1 cellular context compared by ENCODE assay signal in the genomic region with DNA sequence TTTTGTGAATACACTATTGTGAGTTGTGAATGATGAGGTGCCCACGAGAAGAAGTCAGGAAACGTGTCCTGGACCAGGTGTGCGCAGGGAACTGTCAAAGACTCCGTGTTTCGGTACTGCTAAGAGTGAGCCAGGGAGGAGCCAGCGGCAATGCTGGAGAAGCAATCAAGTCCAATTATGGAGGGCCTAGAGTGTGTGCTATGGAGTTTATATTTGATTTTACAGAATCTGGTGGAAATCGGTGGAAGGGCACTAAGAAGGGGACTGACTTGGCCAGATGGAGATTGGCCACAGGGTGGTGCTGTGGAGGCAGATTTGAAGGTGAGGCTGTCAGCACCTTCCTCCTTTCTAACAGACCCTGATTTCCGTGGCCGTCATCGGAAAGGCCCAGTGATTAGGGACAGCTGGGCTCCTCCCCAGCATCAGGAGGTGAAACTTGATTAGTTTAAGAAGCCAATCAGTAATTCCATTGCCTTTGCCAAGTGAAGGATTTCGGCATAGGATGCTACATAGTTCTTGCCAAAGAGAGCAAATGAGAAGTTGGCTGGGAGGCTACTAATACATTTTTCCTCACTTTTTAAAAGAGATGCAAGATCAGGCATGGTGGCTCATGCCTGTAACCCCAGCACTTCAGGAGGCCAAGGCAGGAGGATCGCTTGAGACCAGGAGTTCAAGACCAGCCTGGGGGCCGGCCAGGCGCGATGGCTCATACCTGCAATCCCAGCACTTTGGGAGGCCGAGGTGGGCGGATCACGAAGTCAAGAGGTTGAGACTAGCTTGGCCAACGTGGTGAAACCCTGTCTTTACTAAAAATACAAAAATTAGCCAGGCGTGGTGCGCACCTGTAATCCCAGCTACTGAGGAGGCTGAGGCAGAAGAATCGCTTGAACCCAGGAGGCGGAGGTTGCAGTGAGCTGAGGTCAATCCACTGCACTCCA.
A peak's percentile ranks its signal among the peaks of the same experiment; 100 is the strongest.
TF ChIP-seq lines count a peak whose summit lies in the region.

No MANE protein-coding gene starts in this region.

TF ChIP-seq in K562, 482 proteins besides CTCF, POLR2A, EP300 and RAD21 (continues in another document):
- TF ChIP-seq ZNF764 (CRISPR knock-in tag; IDR thresholded peaks at IDR 0.05; ENCODE audit: low read depth) (no peak), SIN3B (IDR thresholded peaks at IDR 0.05; ENCODE audit: low read depth) (no peak), RB1 (IDR thresholded peaks at IDR 0.05; ENCODE audit: low read depth) (peak; percentile 67), ZNF121 (CRISPR knock-in tag; conservative IDR thresholded peaks at IDR 0.05) (no peak), USF2 (CRISPR knock-in tag; IDR thresholded peaks at IDR 0.05) (no peak), RUNX1 (IDR thresholded peaks at IDR 0.05; ENCODE audit: low read depth) (no peak), KHSRP (IDR thresholded peaks at IDR 0.05) (no peak), ZNF444 (CRISPR knock-in tag; IDR thresholded peaks at IDR 0.05) (no peak), ZNF57 (CRISPR knock-in tag; IDR thresholded peaks at IDR 0.05) (no peak), FOXP4 (CRISPR knock-in tag; IDR thresholded peaks at IDR 0.05; ENCODE audit: borderline replicate concordance) (no peak), KDM1A (IDR thresholded peaks at IDR 0.05) (peak; percentile 91 to 94), CHD1 (IDR thresholded peaks at IDR 0.05; ENCODE audit: low read length) (no peak), SMARCA4 (IDR thresholded peaks at IDR 0.05) (0 out of 2 replicates have a peak, but pooled peaks have one; percentile 32), ZNF239 (CRISPR knock-in tag; IDR thresholded peaks at IDR 0.05) (no peak), ZNF589 (CRISPR knock-in tag; IDR thresholded peaks at IDR 0.05; ENCODE audit: low read depth) (no peak), ILF3 (IDR thresholded peaks at IDR 0.05; ENCODE audit: borderline replicate concordance) (no peak), ARID2 (IDR thresholded peaks at IDR 0.05) (no peak), CHAMP1 (IDR thresholded peaks at IDR 0.05) (no peak), CBFA2T2 (conservative IDR thresholded peaks at IDR 0.05) (peak; percentile 43; the same call in 1 of the 2 replicates), TAF7 (tag; IDR thresholded peaks at IDR 0.05) (no peak), HNRNPLL (IDR thresholded peaks at IDR 0.05; ENCODE audit: low read depth, low read length, poor library complexity, severe bottlenecking) (no peak), BRD9 (IDR thresholded peaks at IDR 0.05; ENCODE audit: low read depth, partially characterized antibody) (no peak), NFRKB (IDR thresholded peaks at IDR 0.05; ENCODE audit: low read depth) (no peak), KDM5B (IDR thresholded peaks at IDR 0.05; ENCODE audit: insufficient replicate concordance, low read depth, low read length) (no peak), POLR2AphosphoS2 (IDR thresholded peaks at IDR 0.05; ENCODE audit: low read length) (no peak), FUS (optimal IDR thresholded peaks at IDR 0.05; ENCODE audit: low read depth, low read length) (no peak), PML (IDR thresholded peaks at IDR 0.05; ENCODE audit: low read length) (no peak), SRF (CRISPR knock-in tag; IDR thresholded peaks at IDR 0.05) (no peak)
- TF ChIP-seq, protein P1, sequence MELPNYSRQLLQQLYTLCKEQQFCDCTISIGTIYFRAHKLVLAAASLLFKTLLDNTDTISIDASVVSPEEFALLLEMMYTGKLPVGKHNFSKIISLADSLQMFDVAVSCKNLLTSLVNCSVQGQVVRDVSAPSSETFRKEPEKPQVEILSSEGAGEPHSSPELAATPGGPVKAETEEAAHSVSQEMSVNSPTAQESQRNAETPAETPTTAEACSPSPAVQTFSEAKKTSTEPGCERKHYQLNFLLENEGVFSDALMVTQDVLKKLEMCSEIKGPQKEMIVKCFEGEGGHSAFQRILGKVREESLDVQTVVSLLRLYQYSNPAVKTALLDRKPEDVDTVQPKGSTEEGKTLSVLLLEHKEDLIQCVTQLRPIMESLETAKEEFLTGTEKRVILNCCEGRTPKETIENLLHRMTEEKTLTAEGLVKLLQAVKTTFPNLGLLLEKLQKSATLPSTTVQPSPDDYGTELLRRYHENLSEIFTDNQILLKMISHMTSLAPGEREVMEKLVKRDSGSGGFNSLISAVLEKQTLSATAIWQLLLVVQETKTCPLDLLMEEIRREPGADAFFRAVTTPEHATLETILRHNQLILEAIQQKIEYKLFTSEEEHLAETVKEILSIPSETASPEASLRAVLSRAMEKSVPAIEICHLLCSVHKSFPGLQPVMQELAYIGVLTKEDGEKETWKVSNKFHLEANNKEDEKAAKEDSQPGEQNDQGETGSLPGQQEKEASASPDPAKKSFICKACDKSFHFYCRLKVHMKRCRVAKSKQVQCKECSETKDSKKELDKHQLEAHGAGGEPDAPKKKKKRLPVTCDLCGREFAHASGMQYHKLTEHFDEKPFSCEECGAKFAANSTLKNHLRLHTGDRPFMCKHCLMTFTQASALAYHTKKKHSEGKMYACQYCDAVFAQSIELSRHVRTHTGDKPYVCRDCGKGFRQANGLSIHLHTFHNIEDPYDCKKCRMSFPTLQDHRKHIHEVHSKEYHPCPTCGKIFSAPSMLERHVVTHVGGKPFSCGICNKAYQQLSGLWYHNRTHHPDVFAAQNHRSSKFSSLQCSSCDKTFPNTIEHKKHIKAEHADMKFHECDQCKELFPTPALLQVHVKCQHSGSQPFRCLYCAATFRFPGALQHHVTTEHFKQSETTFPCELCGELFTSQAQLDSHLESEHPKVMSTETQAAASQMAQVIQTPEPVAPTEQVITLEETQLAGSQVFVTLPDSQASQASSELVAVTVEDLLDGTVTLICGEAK (IDR thresholded peaks at IDR 0.05), result no peak
- TF ChIP-seq, protein P1 (CRISPR knock-in tag; IDR thresholded peaks at IDR 0.05), result no peak
- TF ChIP-seq, protein P2, sequence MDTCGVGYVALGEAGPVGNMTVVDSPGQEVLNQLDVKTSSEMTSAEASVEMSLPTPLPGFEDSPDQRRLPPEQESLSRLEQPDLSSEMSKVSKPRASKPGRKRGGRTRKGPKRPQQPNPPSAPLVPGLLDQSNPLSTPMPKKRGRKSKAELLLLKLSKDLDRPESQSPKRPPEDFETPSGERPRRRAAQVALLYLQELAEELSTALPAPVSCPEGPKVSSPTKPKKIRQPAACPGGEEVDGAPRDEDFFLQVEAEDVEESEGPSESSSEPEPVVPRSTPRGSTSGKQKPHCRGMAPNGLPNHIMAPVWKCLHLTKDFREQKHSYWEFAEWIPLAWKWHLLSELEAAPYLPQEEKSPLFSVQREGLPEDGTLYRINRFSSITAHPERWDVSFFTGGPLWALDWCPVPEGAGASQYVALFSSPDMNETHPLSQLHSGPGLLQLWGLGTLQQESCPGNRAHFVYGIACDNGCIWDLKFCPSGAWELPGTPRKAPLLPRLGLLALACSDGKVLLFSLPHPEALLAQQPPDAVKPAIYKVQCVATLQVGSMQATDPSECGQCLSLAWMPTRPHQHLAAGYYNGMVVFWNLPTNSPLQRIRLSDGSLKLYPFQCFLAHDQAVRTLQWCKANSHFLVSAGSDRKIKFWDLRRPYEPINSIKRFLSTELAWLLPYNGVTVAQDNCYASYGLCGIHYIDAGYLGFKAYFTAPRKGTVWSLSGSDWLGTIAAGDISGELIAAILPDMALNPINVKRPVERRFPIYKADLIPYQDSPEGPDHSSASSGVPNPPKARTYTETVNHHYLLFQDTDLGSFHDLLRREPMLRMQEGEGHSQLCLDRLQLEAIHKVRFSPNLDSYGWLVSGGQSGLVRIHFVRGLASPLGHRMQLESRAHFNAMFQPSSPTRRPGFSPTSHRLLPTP (IDR thresholded peaks at IDR 0.05; ENCODE audit: borderline replicate concordance, extremely low read depth, insufficient read length), result no peak
- TF ChIP-seq, protein P3, sequence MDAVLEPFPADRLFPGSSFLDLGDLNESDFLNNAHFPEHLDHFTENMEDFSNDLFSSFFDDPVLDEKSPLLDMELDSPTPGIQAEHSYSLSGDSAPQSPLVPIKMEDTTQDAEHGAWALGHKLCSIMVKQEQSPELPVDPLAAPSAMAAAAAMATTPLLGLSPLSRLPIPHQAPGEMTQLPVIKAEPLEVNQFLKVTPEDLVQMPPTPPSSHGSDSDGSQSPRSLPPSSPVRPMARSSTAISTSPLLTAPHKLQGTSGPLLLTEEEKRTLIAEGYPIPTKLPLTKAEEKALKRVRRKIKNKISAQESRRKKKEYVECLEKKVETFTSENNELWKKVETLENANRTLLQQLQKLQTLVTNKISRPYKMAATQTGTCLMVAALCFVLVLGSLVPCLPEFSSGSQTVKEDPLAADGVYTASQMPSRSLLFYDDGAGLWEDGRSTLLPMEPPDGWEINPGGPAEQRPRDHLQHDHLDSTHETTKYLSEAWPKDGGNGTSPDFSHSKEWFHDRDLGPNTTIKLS (IDR thresholded peaks at IDR 0.05; ENCODE audit: borderline replicate concordance, low read depth), result no peak
- TF ChIP-seq, protein P4, sequence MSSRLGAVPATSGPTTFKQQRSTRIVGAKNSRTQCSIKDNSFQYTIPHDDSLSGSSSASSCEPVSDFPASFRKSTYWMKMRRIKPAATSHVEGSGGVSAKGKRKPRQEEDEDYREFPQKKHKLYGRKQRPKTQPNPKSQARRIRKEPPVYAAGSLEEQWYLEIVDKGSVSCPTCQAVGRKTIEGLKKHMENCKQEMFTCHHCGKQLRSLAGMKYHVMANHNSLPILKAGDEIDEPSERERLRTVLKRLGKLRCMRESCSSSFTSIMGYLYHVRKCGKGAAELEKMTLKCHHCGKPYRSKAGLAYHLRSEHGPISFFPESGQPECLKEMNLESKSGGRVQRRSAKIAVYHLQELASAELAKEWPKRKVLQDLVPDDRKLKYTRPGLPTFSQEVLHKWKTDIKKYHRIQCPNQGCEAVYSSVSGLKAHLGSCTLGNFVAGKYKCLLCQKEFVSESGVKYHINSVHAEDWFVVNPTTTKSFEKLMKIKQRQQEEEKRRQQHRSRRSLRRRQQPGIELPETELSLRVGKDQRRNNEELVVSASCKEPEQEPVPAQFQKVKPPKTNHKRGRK (tag; IDR thresholded peaks at IDR 0.05), result no peak
- TF ChIP-seq, protein P5, sequence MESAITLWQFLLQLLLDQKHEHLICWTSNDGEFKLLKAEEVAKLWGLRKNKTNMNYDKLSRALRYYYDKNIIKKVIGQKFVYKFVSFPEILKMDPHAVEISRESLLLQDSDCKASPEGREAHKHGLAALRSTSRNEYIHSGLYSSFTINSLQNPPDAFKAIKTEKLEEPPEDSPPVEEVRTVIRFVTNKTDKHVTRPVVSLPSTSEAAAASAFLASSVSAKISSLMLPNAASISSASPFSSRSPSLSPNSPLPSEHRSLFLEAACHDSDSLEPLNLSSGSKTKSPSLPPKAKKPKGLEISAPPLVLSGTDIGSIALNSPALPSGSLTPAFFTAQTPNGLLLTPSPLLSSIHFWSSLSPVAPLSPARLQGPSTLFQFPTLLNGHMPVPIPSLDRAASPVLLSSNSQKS (CRISPR knock-in tag; IDR thresholded peaks at IDR 0.05), result no peak
